ENCODE assay signal across 15 cellular contexts in genomic region chr3:32410367-32411246, GRCh38. TPM values are rescaled to one million over a fixed set of nuclear protein-coding genes. Genes with fewer than 3 reads are reported as not detected.
DNase-seq lines count a peak whose midpoint lies in the region; ATAC-seq, FAIRE-seq and TF ChIP-seq lines count a peak whose summit lies in the region.
"Had no signal": no experiment of that assay in that cellular context is flagged by ENCODE, and none has a peak within 500 bp of the region (broad histone marks: within the 10 kb centered on the region; RNA-seq: fewer than 3 reads in every experiment).

No MANE protein-coding gene starts in this region.

- H3K27ac ChIP-seq in thymus (ENCODE audit: low read depth): peak overlapping the region; percentile 73
- H3K27ac ChIP-seq: Peyer's patch had no signal

- no peak overlapping the region for H3K4me3 ChIP-seq in thymus (ENCODE audit: low read length)
- H3K4me3 ChIP-seq: Peyer's patch had no signal

- peak; percentile 38 for DNase-seq in activated CD8-positive, alpha-beta memory T cell treated with anti-CD3 and anti-CD28 coated beads for 24 hours
- DNase-seq in activated CD8-positive, alpha-beta memory T cell treated with anti-CD3 and anti-CD28 coated beads, Interleukin-2, amount 50 U/mL, for 4 hours: no peak
- DNase-seq in SK-MEL-5 (ENCODE audit: low read depth, low spot score) (peak; percentile 57), left kidney (ENCODE audit: low read depth, low spot score) (peak; percentile 50), T1000 (lab: John Stamatoyannopoulos, UW) (no peak), GM12892 (ENCODE audit: insufficient read length) (no peak)
- DNase-seq: IMR-90; NCI-H187 treated with DMSO at 0.1 percent for 48 hours; Peyer's patch; stimulated activated CD4-positive, alpha-beta T cell treated with anti-CD3 and anti-CD28 coated beads, Interleukin-15, amount 100 ng/mL, for 24 hours; stimulated activated naive CD4-positive, alpha-beta T cell treated with Interleukin-2 at 50 U/mL for 16 hours had no signal

- WGBS in thymus: 86% methylated on average over 10 of the region's 10 CpGs

- no peaks in the 10 kb centered on the region for H3K9me3 ChIP-seq in thymus (ENCODE audit: control insufficient read depth)
- H3K9me3 ChIP-seq: Peyer's patch had no signal

- FAIRE-seq in GM12892 (lab: Jason Lieb, UNC): no peak
- FAIRE-seq: G401.6, TTC549 had no signal

- in situ Hi-C loops in SK-MEL-5 (cut with HindIII; ENCODE audit: low pct_unique_long_range_greater_than_20kb, low sequenced_read_pairs): no loop called here

- peaks cover 3% of the 10 kb centered on the region for H3K36me3 ChIP-seq in thymus (ENCODE audit: control insufficient read depth, insufficient read depth)
- H3K36me3 ChIP-seq: Peyer's patch had no signal

- TF ChIP-seq POLR2A in GM12892 (IDR thresholded peaks at IDR 0.05; ENCODE audit: low read depth, low read length): no peak

- no peak for ATAC-seq in HG02973 (IDR thresholded peaks at IDR 0.05; ENCODE audit: unreplicated experiment)

- no peaks in the 10 kb centered on the region for H3K27me3 ChIP-seq in thymus (ENCODE audit: control insufficient read depth, insufficient read depth)
- H3K27me3 ChIP-seq: Peyer's patch had no signal

- peaks cover 34% of the 10 kb centered on the region for H3K4me1 ChIP-seq in thymus (ENCODE audit: control insufficient read depth, insufficient read depth, low read length)
- H3K4me1 ChIP-seq: Peyer's patch had no signal

RNA-seq across cellular contexts. Expression of gene CMTM7, which starts 19.0 kb away (rescaled TPM):
- total RNA-seq in SK-MEL-5 (2014; rRNA removed; shearing (Covaris generic)): 19.0 and 23.3 TPM in 2 replicates
- polyA plus RNA-seq in SK-MEL-5 (2015; cell fraction: cytosol; rRNA removed): 82.5 and 95.4 TPM in 2 replicates
- 58.4 and 77.3 TPM in 2 replicates for polyA plus RNA-seq in SK-MEL-5 (2015; cell fraction: nucleus; rRNA removed)
- polyA plus RNA-seq in thymus: 45.7 TPM
- polyA plus RNA-seq in GM12892 (2012; ENCODE audit: missing spikeins): 6.5 TPM

Comparison
In these comparisons a context has a peak if more than half of its experiments do, and no peak if none do; other contexts are left out.
1. DNase-seq: peak in activated CD8-positive, alpha-beta memory T cell treated with anti-CD3 and anti-CD28 coated beads for 24 hours (single experiment), SK-MEL-5 (single experiment) and left kidney (single experiment); none in activated CD8-positive, alpha-beta memory T cell treated with anti-CD3 and anti-CD28 coated beads, Interleukin-2, amount 50 U/mL, for 4 hours (single experiment), T1000 (single experiment) and GM12892 (single experiment).